29 cellular contexts compared by ENCODE assay signal in the genomic region with DNA sequence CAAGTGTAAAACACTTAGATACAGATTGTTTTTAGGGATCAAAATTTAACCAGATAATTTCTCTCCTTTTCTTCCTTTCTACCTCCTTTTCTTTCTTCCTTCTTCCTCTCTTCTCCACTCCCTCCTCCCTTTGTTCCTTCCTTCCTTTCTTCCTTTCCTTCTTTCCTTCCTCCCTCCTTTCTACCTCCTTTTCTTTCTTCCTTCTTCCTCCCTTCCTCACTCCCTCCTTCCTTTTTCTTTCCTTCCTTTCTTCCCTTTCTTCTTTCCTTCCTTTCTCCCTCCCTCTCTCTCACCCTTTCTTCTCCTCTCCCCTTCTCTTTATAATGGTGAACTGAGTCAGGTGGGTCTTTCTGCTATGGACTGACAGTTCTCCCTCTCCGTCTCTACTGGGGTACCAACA.
"Had no signal": no experiment of that assay in that cellular context is flagged by ENCODE, and none has a peak within 500 bp of the region (broad histone marks: within the 10 kb centered on the region; RNA-seq: fewer than 3 reads in every experiment).

No MANE protein-coding gene starts in this region.

- H3K27me3 ChIP-seq: ovary, stomach, thyroid gland, tibial nerve, upper lobe of left lung, vagina had no signal

- H2AFZ ChIP-seq: parathyroid adenoma had no signal

- DNase-seq: naive thymus-derived CD4-positive, alpha-beta T cell; natural killer cell; nephron progenitor cell; occipital lobe; ovary; posterior cingulate gyrus; psoas muscle; right cardiac atrium; stimulated activated CD4-positive, alpha-beta T cell treated with anti-CD3 and anti-CD28 coated beads, Interleukin-15, amount 100 ng/mL, for 24 hours; stimulated activated CD4-positive, alpha-beta T cell treated with anti-CD3 and anti-CD28 coated beads, Interleukin-2, amount 100 ng/mL, for 24 hours; stimulated activated CD4-positive, alpha-beta T cell treated with anti-CD3 and anti-CD28 coated beads, Interleukin-2, amount 100 ng/mL, for 48 hours; stimulated activated CD4-positive, alpha-beta T cell treated with anti-CD3 and anti-CD28 coated beads, Interleukin-4, amount 100 ng/mL, for 24 hours; stimulated activated naive B cell treated with anti-CD40 and anti-IgM and Interleukin-4, amounts not matched to agents 10 μg/mL and 1 μg/mL and 100 μg/mL, for 72 hours; stimulated activated naive CD4-positive, alpha-beta T cell treated with Interleukin-2 at 50 U/mL for 16 hours; stomach; thyroid gland; trophoblast cell; upper lobe of left lung had no signal

- H3K27ac Mint-ChIP-seq: naive thymus-derived CD4-positive, alpha-beta T cell; natural killer cell; nephron progenitor cell; progenitor cell of endocrine pancreas; stimulated activated effector memory CD8-positive, alpha-beta T cell treated with anti-CD3 and anti-CD28 coated beads, Interleukin-12 subunit alpha, Interleukin-12 subunit beta, amount 100 ng/mL, for 72 hours; stimulated activated naive B cell treated with anti-CD40 and anti-IgM and Interleukin-4, amounts not matched to agents 10 μg/mL and 1 μg/mL and 100 μg/mL, for 72 hours; stimulated activated naive CD8-positive, alpha-beta T cell treated with anti-CD3 and anti-CD28 coated beads, Interleukin-15, Interleukin-2, amounts not matched to agents 100 ng/mL and 50 ng/mL, for 24 hours had no signal

- H3K4me1 Mint-ChIP-seq: naive thymus-derived CD4-positive, alpha-beta T cell; natural killer cell; stimulated activated effector memory CD8-positive, alpha-beta T cell treated with anti-CD3 and anti-CD28 coated beads, Interleukin-12 subunit alpha, Interleukin-12 subunit beta, amount 100 ng/mL, for 72 hours; stimulated activated naive B cell treated with anti-CD40 and anti-IgM and Interleukin-4, amounts not matched to agents 10 μg/mL and 1 μg/mL and 100 μg/mL, for 72 hours had no signal

- H3K27ac ChIP-seq: ovary, parathyroid adenoma, psoas muscle, skin epidermis, stomach, thoracic aorta, thyroid gland, tibial nerve, upper lobe of left lung, vagina had no signal

- H3K4me3 Mint-ChIP-seq: naive thymus-derived CD4-positive, alpha-beta T cell; natural killer cell; nephron progenitor cell; neural crest cell; stimulated activated effector memory CD8-positive, alpha-beta T cell treated with anti-CD3 and anti-CD28 coated beads, Interleukin-12 subunit alpha, Interleukin-12 subunit beta, amount 100 ng/mL, for 72 hours; stimulated activated naive B cell treated with anti-CD40 and anti-IgM and Interleukin-4, amounts not matched to agents 10 μg/mL and 1 μg/mL and 100 μg/mL, for 72 hours; stimulated activated naive CD8-positive, alpha-beta T cell treated with anti-CD3 and anti-CD28 coated beads, Interleukin-15, Interleukin-2, amounts not matched to agents 100 ng/mL and 50 ng/mL, for 24 hours had no signal

- H3K4me1 ChIP-seq: parathyroid adenoma, psoas muscle, stomach, thyroid gland, upper lobe of left lung, vagina had no signal

- H3K9me3 ChIP-seq: ovary, psoas muscle, stomach, thoracic aorta, thyroid gland, tibial nerve, upper lobe of left lung, vagina had no signal

- ATAC-seq: naive thymus-derived CD4-positive, alpha-beta T cell; natural killer cell; psoas muscle; right cardiac atrium; sciatic nerve; stimulated activated effector memory CD8-positive, alpha-beta T cell treated with anti-CD3 and anti-CD28 coated beads, Interleukin-12 subunit alpha, Interleukin-12 subunit beta, amount 100 ng/mL, for 72 hours; stimulated activated naive B cell treated with anti-CD40 and anti-IgM and Interleukin-4, amounts not matched to agents 10 μg/mL and 1 μg/mL and 100 μg/mL, for 72 hours had no signal

- FAIRE-seq: urothelium cell line had no signal

- H3K4me3 ChIP-seq: ovary, psoas muscle, skin epidermis, stomach, thoracic aorta, thyroid gland, tibial nerve, upper lobe of left lung, vagina had no signal

- H3K36me3 ChIP-seq: ovary, stomach, thoracic aorta, thyroid gland, tibial nerve, upper lobe of left lung, vagina had no signal

- H3K79me2 ChIP-seq: parathyroid adenoma had no signal

- H3K36me3 Mint-ChIP-seq: naive thymus-derived CD4-positive, alpha-beta T cell; natural killer cell; stimulated activated effector memory CD8-positive, alpha-beta T cell treated with anti-CD3 and anti-CD28 coated beads, Interleukin-12 subunit alpha, Interleukin-12 subunit beta, amount 100 ng/mL, for 72 hours; stimulated activated naive B cell treated with anti-CD40 and anti-IgM and Interleukin-4, amounts not matched to agents 10 μg/mL and 1 μg/mL and 100 μg/mL, for 72 hours had no signal

- H3K9ac ChIP-seq: parathyroid adenoma had no signal

- H3K27me3 Mint-ChIP-seq: naive thymus-derived CD4-positive, alpha-beta T cell; stimulated activated naive B cell treated with anti-CD40 and anti-IgM and Interleukin-4, amounts not matched to agents 10 μg/mL and 1 μg/mL and 100 μg/mL, for 72 hours; stimulated activated naive CD8-positive, alpha-beta T cell treated with anti-CD3 and anti-CD28 coated beads, Interleukin-15, Interleukin-2, amounts not matched to agents 100 ng/mL and 50 ng/mL, for 24 hours had no signal

- H3K9me3 Mint-ChIP-seq: nephron progenitor cell; neural crest cell; stimulated activated naive B cell treated with anti-CD40 and anti-IgM and Interleukin-4, amounts not matched to agents 10 μg/mL and 1 μg/mL and 100 μg/mL, for 72 hours; stimulated activated naive CD8-positive, alpha-beta T cell treated with anti-CD3 and anti-CD28 coated beads, Interleukin-15, Interleukin-2, amounts not matched to agents 100 ng/mL and 50 ng/mL, for 24 hours had no signal
